In the genomic region with DNA sequence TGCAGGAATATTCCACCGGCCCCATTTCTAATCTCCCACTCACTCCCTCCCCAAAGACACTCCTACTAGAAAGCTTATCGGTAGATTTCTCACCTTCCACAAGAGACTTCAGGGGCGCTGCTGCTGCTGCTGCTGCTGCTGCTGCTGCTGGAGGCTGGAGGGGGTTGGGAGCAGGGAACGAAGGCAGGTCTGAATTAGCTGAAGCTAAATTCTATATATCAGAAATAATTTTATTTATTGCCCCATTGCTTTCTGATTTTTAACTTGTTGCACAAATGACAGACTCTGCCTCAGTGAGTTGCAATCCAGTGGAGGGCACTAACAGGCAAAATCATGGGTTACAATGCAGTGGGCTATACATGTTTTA, we compare ENCODE assay signal across 8 cellular contexts. TPM values are rescaled to one million over a fixed set of nuclear protein-coding genes. Genes with fewer than 3 reads are reported as not detected.
DNase-seq lines count a peak whose midpoint lies in the region; ATAC-seq and TF ChIP-seq lines count a peak whose summit lies in the region.

No MANE protein-coding gene starts in this region.

- ATAC-seq in HG03280 (IDR thresholded peaks at IDR 0.05; ENCODE audit: unreplicated experiment) (peak; percentile 18), upper lobe of right lung (peak; percentile 24)

- peak overlapping the region; percentile 3 for H3K9ac ChIP-seq in mesendoderm (ENCODE audit: low read length)

- H3K79me1 ChIP-seq in mesendoderm (ENCODE audit: low read length): no peaks in the 10 kb centered on the region

- H3K4me1 ChIP-seq in mesendoderm (ENCODE audit: control insufficient read depth, low read depth, low read length) (peaks cover 3% of the 10 kb centered on the region), upper lobe of right lung (peaks cover 13% of the 10 kb centered on the region)

- H3K27ac ChIP-seq in dorsolateral prefrontal cortex (peak overlapping the region in 54 of 59 donors; percentile 40 to 98 (median 88)), mesendoderm (ENCODE audit: low read depth, low read length) (no peak overlapping the region), upper lobe of right lung (peak overlapping the region; percentile 82)

- no peak overlapping the region for H2BK120ac ChIP-seq in mesendoderm (ENCODE audit: low read depth, low read length)

- peaks cover 36% of the 10 kb centered on the region for H3K27me3 Mint-ChIP-seq in activated CD4-positive, alpha-beta T cell treated with anti-CD3 and anti-CD28 coated beads, Interleukin-2, amount 10 ng/mL, durations not matched to agents 24 days and 14 days

- H3K27me3 ChIP-seq in dorsolateral prefrontal cortex (no peaks in the 10 kb centered on the region), mesendoderm (ENCODE audit: insufficient read depth, low read length, poor library complexity) (no peaks in the 10 kb centered on the region), upper lobe of right lung (no peaks in the 10 kb centered on the region)

- no CpG with 5 or more reads among the region's 4 CpGs for WGBS in mesendoderm (ENCODE audit: extremely low coverage, insufficient coverage, low lambda C conversion rate)

- no peak overlapping the region for H2BK5ac ChIP-seq in mesendoderm (ENCODE audit: low read length)

- H3K36me3 ChIP-seq in mesendoderm (ENCODE audit: control insufficient read depth, insufficient read depth, low read length) (no peaks in the 10 kb centered on the region), upper lobe of right lung (no peaks in the 10 kb centered on the region)

- no peak overlapping the region for H3K18ac ChIP-seq in mesendoderm (ENCODE audit: low read length)

- no peak overlapping the region for H3K27ac Mint-ChIP-seq in activated CD4-positive, alpha-beta T cell treated with anti-CD3 and anti-CD28 coated beads, Interleukin-2, amount 10 ng/mL, durations not matched to agents 24 days and 14 days

- H3K9me3 Mint-ChIP-seq in activated CD4-positive, alpha-beta T cell treated with anti-CD3 and anti-CD28 coated beads, Interleukin-2, amount 10 ng/mL, durations not matched to agents 24 days and 14 days: no peaks in the 10 kb centered on the region

- H4K8ac ChIP-seq in mesendoderm (ENCODE audit: low read depth, low read length): no peak overlapping the region

- no peak overlapping the region for H2AK5ac ChIP-seq in mesendoderm (ENCODE audit: low read length)

- H3K4me3 ChIP-seq in dorsolateral prefrontal cortex (peak overlapping the region; percentile 39 to 79 (median 66)), mesendoderm (ENCODE audit: low read length) (peak overlapping the region; percentile 3), upper lobe of right lung (peak overlapping the region; percentile 56)

- no peak overlapping the region for H3K56ac ChIP-seq in mesendoderm (ENCODE audit: low read length)

- H3K23ac ChIP-seq in mesendoderm (ENCODE audit: low read length): no peak overlapping the region

- TF ChIP-seq CTCF in dorsolateral prefrontal cortex (IDR thresholded peaks at IDR 0.05 in 54 of 56, conservative IDR thresholded peaks at IDR 0.05 in 2 of 56; ENCODE audit: low read depth in 1 of 56, partially characterized antibody in 56 of 56) (peak in 6 of 56 donors; percentile 3 to 18 (median 9)), upper lobe of right lung (IDR thresholded peaks at IDR 0.05) (no peak)

- no peak overlapping the region for H3K4ac ChIP-seq in mesendoderm (ENCODE audit: low read depth, low read length)

- no peak for DNase-seq in activated CD4-positive, alpha-beta T cell treated with anti-CD3 and anti-CD28 coated beads, Interleukin-2, amount 10 ng/mL, durations not matched to agents 24 days and 14 days
- no peak for DNase-seq in activated CD4-positive, alpha-beta T cell treated with anti-CD3 and anti-CD28 coated beads for 1 hour
- DNase-seq in RKO (ENCODE audit: low spot score) (peak; percentile 34), dorsolateral prefrontal cortex (peak in 5 of 10 donors; percentile 27 to 47 (median 32)), mesendoderm (peak; percentile 67), upper lobe of right lung (no peak), mesenteric fat pad (ENCODE audit: low spot score) (no peak)

- no peak overlapping the region for H2BK15ac ChIP-seq in mesendoderm (replicated peaks; ENCODE audit: low read depth)

- H3K4me2 ChIP-seq in mesendoderm (ENCODE audit: low read length): peak overlapping the region; percentile 47

- peaks cover 13% of the 10 kb centered on the region for H3K4me1 Mint-ChIP-seq in activated CD4-positive, alpha-beta T cell treated with anti-CD3 and anti-CD28 coated beads, Interleukin-2, amount 10 ng/mL, durations not matched to agents 24 days and 14 days

- intact Hi-C loops in activated CD4-positive, alpha-beta T cell treated with anti-CD3 and anti-CD28 coated beads, Interleukin-2, amount 10 ng/mL, durations not matched to agents 24 days and 14 days (cut with micrococcal nuclease): loop anchor here (1.0 kb wide), 2 partner anchors 25 to 271 kb away; a partner anchor contains a TSS
- intact Hi-C loops in dorsolateral prefrontal cortex (cut with DNase I) (loop anchor here (1.0 to 5.0 kb wide), 5 partner anchors 25 to 247 kb away; a partner anchor contains a TSS), upper lobe of right lung (cut with DNase I) (no loop called here)

- H4K5ac ChIP-seq in mesendoderm (ENCODE audit: low read length): no peak overlapping the region

- H3K4me3 Mint-ChIP-seq in activated CD4-positive, alpha-beta T cell treated with anti-CD3 and anti-CD28 coated beads, Interleukin-2, amount 10 ng/mL, durations not matched to agents 24 days and 14 days: peak overlapping the region; percentile 79

- no peaks in the 10 kb centered on the region for H3K79me2 ChIP-seq in mesendoderm (ENCODE audit: control insufficient read depth, insufficient read depth, low read length)

- no peaks in the 10 kb centered on the region for H3K36me3 Mint-ChIP-seq in activated CD4-positive, alpha-beta T cell treated with anti-CD3 and anti-CD28 coated beads, Interleukin-2, amount 10 ng/mL, durations not matched to agents 24 days and 14 days (ENCODE audit: low read depth)

- H3K9me3 ChIP-seq in upper lobe of right lung: no peaks in the 10 kb centered on the region

RNA-seq across cellular contexts. Expression of a gene that starts 25.8 kb away (rescaled TPM):
- 0.92 and 1.3 TPM in 2 replicates for total RNA-seq in activated CD4-positive, alpha-beta T cell treated with anti-CD3 and anti-CD28 coated beads, Interleukin-2, amount 10 ng/mL, durations not matched to agents 24 days and 14 days
- total RNA-seq in dorsolateral prefrontal cortex (100 to 1,000 TPM in 94 of 120 experiments, 10 to 100 TPM in 26; 36.7 to 194 (median 124) TPM), upper lobe of right lung (31.8 TPM), mesenteric fat pad (3.3 TPM)
- polyA plus RNA-seq in mesendoderm (2013, experiment 1 of 2): 0.10 TPM
- polyA plus RNA-seq in mesendoderm (2013, experiment 2 of 2): 0.11 TPM

Comparison
In these comparisons a context has a peak if more than half of its experiments do, and no peak if none do; other contexts are left out.
1. DNase-seq: peak in RKO (single experiment) and mesendoderm (single experiment); none in activated CD4-positive, alpha-beta T cell treated with anti-CD3 and anti-CD28 coated beads, Interleukin-2, amount 10 ng/mL, durations not matched to agents 24 days and 14 days (single experiment), activated CD4-positive, alpha-beta T cell treated with anti-CD3 and anti-CD28 coated beads for 1 hour (single experiment), upper lobe of right lung (single experiment) and mesenteric fat pad (single experiment).
2. H3K4me3 ChIP-seq: peak in every context shown above with its lines; median percentile 66 in dorsolateral prefrontal cortex; 56 in upper lobe of right lung; 3 in mesendoderm.